Comparison of ENCODE assay signal across 8 cellular contexts in genomic region chr7:143836088-143836487, GRCh38.
A peak's percentile ranks its signal among the peaks of the same experiment; 100 is the strongest.
DNase-seq lines count a peak whose midpoint lies in the region; ATAC-seq and TF ChIP-seq lines count a peak whose summit lies in the region.
"Not testable (repeated sequence)": the region's sequence is repeated elsewhere in the genome, so short reads cannot be mapped to it uniquely, and the experiment has no call there.

No MANE protein-coding gene starts in this region.

- not testable (repeated sequence) for H3K27ac Mint-ChIP-seq in activated T-cell treated with anti-CD3 and anti-CD28 coated beads, Interleukin-2, amount 50 U/mL, for 72 hours; osteocyte (ENCODE audit: unreplicated experiment)

- no CpG with 5 or more reads among the region's 17 CpGs for WGBS in gastroesophageal sphincter (ENCODE audit: low coverage in 1 of 2), 2 donors

- not testable (repeated sequence) for H3K27me3 ChIP-seq in BLaER1 treated with 17β-estradiol and CSF1 and Interleukin-3, amounts not matched to agents 10 nM and 100 nM; gastroesophageal sphincter

- not testable (repeated sequence) for H3K36me3 Mint-ChIP-seq in activated T-cell treated with anti-CD3 and anti-CD28 coated beads, Interleukin-2, amount 50 U/mL, for 72 hours (ENCODE audit: insufficient read depth in 2 of 2); osteocyte (ENCODE audit: unreplicated experiment)

- not testable (repeated sequence) for H3K36me3 ChIP-seq in BLaER1 treated with 17β-estradiol and CSF1 and Interleukin-3, amounts not matched to agents 10 nM and 100 nM; gastroesophageal sphincter

- H3K4me2 ChIP-seq in BLaER1 treated with 17β-estradiol and CSF1 and Interleukin-3, amounts not matched to agents 10 nM and 100 nM, result not testable (repeated sequence)

- not testable (repeated sequence) for H4K20me1 ChIP-seq in BLaER1 treated with 17β-estradiol and CSF1 and Interleukin-3, amounts not matched to agents 10 nM and 100 nM

- peak overlapping the region; percentile 77 to 79 for H3K4me3 Mint-ChIP-seq in activated T-cell treated with anti-CD3 and anti-CD28 coated beads, Interleukin-2, amount 50 U/mL, for 72 hours
- peak overlapping the region; percentile 80 for H3K4me3 Mint-ChIP-seq in osteocyte (ENCODE audit: unreplicated experiment)

- H3K9me3 Mint-ChIP-seq in activated T-cell treated with anti-CD3 and anti-CD28 coated beads, Interleukin-2, amount 50 U/mL, for 72 hours; osteocyte (ENCODE audit: unreplicated experiment): not testable (repeated sequence)

- not testable (repeated sequence) for TF ChIP-seq CTCF in gastroesophageal sphincter (IDR thresholded peaks at IDR 0.05); osteocyte (IDR thresholded peaks at IDR 0.05)

- H3K4me1 ChIP-seq in BLaER1 treated with 17β-estradiol and CSF1 and Interleukin-3, amounts not matched to agents 10 nM and 100 nM; gastroesophageal sphincter: not testable (repeated sequence)

- peak overlapping the region in 1 of 11 experiments; percentile 55; a peak in 1 of 22 replicates for H3K27ac ChIP-seq in BLaER1 treated with 17β-estradiol and CSF1 and Interleukin-3, amounts not matched to agents 10 nM and 100 nM
- not testable (repeated sequence) for H3K27ac ChIP-seq in gastroesophageal sphincter

- H3K9ac ChIP-seq in BLaER1 treated with 17β-estradiol and CSF1 and Interleukin-3, amounts not matched to agents 10 nM and 100 nM, result 0 out of 22 replicates have a peak overlapping the region, but pooled peaks of 2 of the 11 experiments have one; percentile 58 to 66

- not testable (repeated sequence) for H3K4me1 Mint-ChIP-seq in activated T-cell treated with anti-CD3 and anti-CD28 coated beads, Interleukin-2, amount 50 U/mL, for 72 hours (ENCODE audit: low read depth); osteocyte (ENCODE audit: unreplicated experiment)

- DNase-seq in activated T-cell treated with anti-CD3 and anti-CD28 coated beads, Interleukin-2, amount 50 U/mL, for 72 hours; osteocyte (ENCODE audit: extremely low spot score, unreplicated experiment): not testable (repeated sequence)

- ATAC-seq in GM18909 (IDR thresholded peaks at IDR 0.05; ENCODE audit: poor library complexity, unreplicated experiment), result peak; percentile 41
- peak; percentile 36 for ATAC-seq in GM21619 (IDR thresholded peaks at IDR 0.05; ENCODE audit: unreplicated experiment)
- peak; percentile 31 for ATAC-seq in HG02973 (IDR thresholded peaks at IDR 0.05; ENCODE audit: unreplicated experiment)
- peak; percentile 26 for ATAC-seq in HG03558 (IDR thresholded peaks at IDR 0.05; ENCODE audit: extremely low read depth, unreplicated experiment)
- ATAC-seq in activated T-cell treated with anti-CD3 and anti-CD28 coated beads, Interleukin-2, amount 50 U/mL, for 72 hours (replicated peaks in 1 of 2), result peak; percentile 54 to 58
- peak; percentile 5 for ATAC-seq in gastroesophageal sphincter

- peak overlapping the region in 8 of 10 experiments; percentile 42 to 59 (median 56); a peak in 10 of 20 replicates for H3K4me3 ChIP-seq in BLaER1 treated with 17β-estradiol and CSF1 and Interleukin-3, amounts not matched to agents 10 nM and 100 nM
- H3K4me3 ChIP-seq in gastroesophageal sphincter, result peak overlapping the region in 1 of 2 donors; percentile 47

- TF ChIP-seq POLR2A in gastroesophageal sphincter (IDR thresholded peaks at IDR 0.05), result not testable (repeated sequence)

- TF ChIP-seq EP300 in gastroesophageal sphincter (IDR thresholded peaks at IDR 0.05), result not testable (repeated sequence)

- H3K27me3 Mint-ChIP-seq in activated T-cell treated with anti-CD3 and anti-CD28 coated beads, Interleukin-2, amount 50 U/mL, for 72 hours (ENCODE audit: low read depth); osteocyte (ENCODE audit: unreplicated experiment): not testable (repeated sequence)

- H3K9me3 ChIP-seq in BLaER1 treated with 17β-estradiol and CSF1 and Interleukin-3, amounts not matched to agents 10 nM and 100 nM (replicated peaks in 1 of 11); gastroesophageal sphincter: not testable (repeated sequence)

Comparison
In these comparisons a context has a peak if more than half of its experiments do, and no peak if none do; other contexts are left out.
1. ATAC-seq: peak in every context shown above with its lines; median percentile 56 in activated T-cell treated with anti-CD3 and anti-CD28 coated beads, Interleukin-2, amount 50 U/mL, for 72 hours; 41 in GM18909; 36 in GM21619; 31 in HG02973; 26 in HG03558; 5 in gastroesophageal sphincter.